Comparison of ENCODE assay signal across 15 cellular contexts in the genomic region with DNA sequence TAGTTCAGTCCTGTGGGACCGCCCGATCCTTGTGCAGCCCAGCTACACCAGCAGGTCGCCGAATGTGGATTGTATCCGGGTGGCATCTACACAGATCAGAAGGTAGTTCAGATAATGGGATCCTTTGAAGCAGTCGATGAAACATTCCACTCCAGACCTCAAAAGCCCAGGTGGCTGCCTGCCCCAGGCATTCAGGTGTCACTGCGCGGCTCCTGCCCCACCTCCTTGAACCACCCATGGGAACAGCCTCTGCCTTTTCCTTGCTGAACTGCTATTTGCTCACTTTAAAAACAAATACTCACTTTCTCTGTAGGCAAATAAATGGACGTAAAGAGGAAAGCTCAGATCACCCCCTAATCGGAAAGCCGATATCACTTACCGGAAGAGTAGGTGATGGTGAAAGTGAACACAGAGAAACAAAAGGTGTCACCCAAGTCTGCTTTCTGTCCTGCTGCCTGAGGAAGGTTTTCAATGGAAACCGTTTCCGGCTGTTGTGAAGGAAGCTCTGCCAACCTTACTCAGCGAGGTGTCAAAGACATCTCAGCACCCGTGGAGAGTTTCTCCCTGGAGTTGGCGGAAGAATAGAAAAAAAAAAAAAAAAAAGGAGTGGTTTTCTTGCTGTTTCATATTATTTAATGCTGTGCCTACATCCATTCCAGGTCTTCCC.
DNase-seq lines count a peak whose midpoint lies in the region; ATAC-seq and TF ChIP-seq lines count a peak whose summit lies in the region.
"Had no signal": no experiment of that assay in that cellular context is flagged by ENCODE, and none has a peak within 500 bp of the region (broad histone marks: within the 10 kb centered on the region; RNA-seq: fewer than 3 reads in every experiment).

No MANE protein-coding gene starts in this region.

- TF ChIP-seq CTCF in stomach (IDR thresholded peaks at IDR 0.05), result no peak

- no peaks in the 10 kb centered on the region for H3K27me3 ChIP-seq in stomach

- H3K9me3 ChIP-seq in stomach, result peaks cover 0 to 10% (median 7%) of the 10 kb centered on the region in 4 donors

- intact Hi-C loops in stomach (cut with DNase I; ENCODE audit: low total_unique reads), result loop anchor here (10.0 kb wide), 1 partner anchor 97 kb away; no protein-coding TSS in a partner anchor

- 27 to 48% (median 38%) methylated on average over 17 of the region's 17 CpGs for WGBS in stomach, 5 donors

- H3K4me1 ChIP-seq in stomach, result peaks cover 0 to 22% (median 12%) of the 10 kb centered on the region in 4 donors

- H3K27ac ChIP-seq in stomach, result peak overlapping the region; percentile 42 to 75 (median 59)
- H3K27ac ChIP-seq: 22Rv1, C4-2B had no signal

- TF ChIP-seq EP300 in stomach (IDR thresholded peaks at IDR 0.05), result no peak

- DNase-seq in NCI-H1092 treated with DMSO at 0.1 percent for 48 hours (lab: John Stamatoyannopoulos, UW) (peak; percentile 59), NCI-H1092 (lab: John Stamatoyannopoulos, UW) (no peak), NCI-H510A (lab: John Stamatoyannopoulos, UW) (peak; percentile 67), stomach (peak; percentile 76), activated gamma-delta T cell (lab: John Stamatoyannopoulos, UW) (no peak), GOT3 (lab: John Stamatoyannopoulos, UW) (no peak), T1000 (lab: John Stamatoyannopoulos, UW) (no peak)
- DNase-seq: activated T-cell treated with anti-CD3 and anti-CD28 coated beads, Interleukin-2, amount 50 U/mL, for 48 hours; KG1; NCI-H187; stimulated activated naive CD8-positive, alpha-beta T cell treated with anti-CD3 and anti-CD28 coated beads, Interleukin-15, Interleukin-2, amounts not matched to agents 100 U/mL and 50 U/mL, for 24 hours had no signal

- H3K36me3 ChIP-seq in stomach, result no peaks in the 10 kb centered on the region

- H3K4me3 ChIP-seq in stomach, result no peak overlapping the region

- TF ChIP-seq POLR2A in stomach (IDR thresholded peaks at IDR 0.05), result no peak

- ATAC-seq in esophagus mucosa, result peak; percentile 56
- ATAC-seq: HCT116; stimulated activated naive CD8-positive, alpha-beta T cell treated with anti-CD3 and anti-CD28 coated beads, Interleukin-15, Interleukin-2, amounts not matched to agents 100 U/mL and 50 U/mL, for 24 hours had no signal

Comparison
In these comparisons a context has a peak if more than half of its experiments do, and no peak if none do; other contexts are left out.
1. DNase-seq: peak in NCI-H1092 treated with DMSO at 0.1 percent for 48 hours (single experiment), NCI-H510A (single experiment) and stomach (single experiment); none in NCI-H1092 (single experiment), activated gamma-delta T cell (single experiment), GOT3 (single experiment) and T1000 (single experiment).